In the genomic region with DNA sequence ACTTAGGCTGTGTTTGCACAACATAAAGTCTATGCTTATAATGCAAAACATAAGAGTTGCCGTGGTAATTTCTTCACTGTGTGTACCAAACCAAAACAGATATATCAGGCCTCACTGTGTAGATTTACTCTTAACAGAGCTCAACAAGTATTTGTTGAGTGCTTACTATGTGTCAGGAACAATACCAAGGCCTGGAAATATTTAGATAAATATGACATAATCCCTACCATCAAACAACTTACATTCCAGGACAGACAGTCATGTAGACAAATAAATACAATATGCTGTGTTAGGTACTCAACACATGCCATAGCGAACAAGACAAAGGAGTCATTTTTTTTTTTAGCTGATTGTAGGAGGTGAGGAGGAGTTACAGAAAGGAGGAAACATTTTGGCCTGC, we compare ENCODE assay signal across 1 cellular context.
TF ChIP-seq lines count a peak whose summit lies in the region.

No MANE protein-coding gene starts in this region.

TF ChIP-seq in GM23338, 12 proteins besides CTCF, POLR2A, EP300 and RAD21:
- TF ChIP-seq POLR2AphosphoS5 (IDR thresholded peaks at IDR 0.05; ENCODE audit: low read depth), result no peak
- no peak for TF ChIP-seq STAT1 (IDR thresholded peaks at IDR 0.05; ENCODE audit: unreplicated experiment)
- TF ChIP-seq, protein P1, sequence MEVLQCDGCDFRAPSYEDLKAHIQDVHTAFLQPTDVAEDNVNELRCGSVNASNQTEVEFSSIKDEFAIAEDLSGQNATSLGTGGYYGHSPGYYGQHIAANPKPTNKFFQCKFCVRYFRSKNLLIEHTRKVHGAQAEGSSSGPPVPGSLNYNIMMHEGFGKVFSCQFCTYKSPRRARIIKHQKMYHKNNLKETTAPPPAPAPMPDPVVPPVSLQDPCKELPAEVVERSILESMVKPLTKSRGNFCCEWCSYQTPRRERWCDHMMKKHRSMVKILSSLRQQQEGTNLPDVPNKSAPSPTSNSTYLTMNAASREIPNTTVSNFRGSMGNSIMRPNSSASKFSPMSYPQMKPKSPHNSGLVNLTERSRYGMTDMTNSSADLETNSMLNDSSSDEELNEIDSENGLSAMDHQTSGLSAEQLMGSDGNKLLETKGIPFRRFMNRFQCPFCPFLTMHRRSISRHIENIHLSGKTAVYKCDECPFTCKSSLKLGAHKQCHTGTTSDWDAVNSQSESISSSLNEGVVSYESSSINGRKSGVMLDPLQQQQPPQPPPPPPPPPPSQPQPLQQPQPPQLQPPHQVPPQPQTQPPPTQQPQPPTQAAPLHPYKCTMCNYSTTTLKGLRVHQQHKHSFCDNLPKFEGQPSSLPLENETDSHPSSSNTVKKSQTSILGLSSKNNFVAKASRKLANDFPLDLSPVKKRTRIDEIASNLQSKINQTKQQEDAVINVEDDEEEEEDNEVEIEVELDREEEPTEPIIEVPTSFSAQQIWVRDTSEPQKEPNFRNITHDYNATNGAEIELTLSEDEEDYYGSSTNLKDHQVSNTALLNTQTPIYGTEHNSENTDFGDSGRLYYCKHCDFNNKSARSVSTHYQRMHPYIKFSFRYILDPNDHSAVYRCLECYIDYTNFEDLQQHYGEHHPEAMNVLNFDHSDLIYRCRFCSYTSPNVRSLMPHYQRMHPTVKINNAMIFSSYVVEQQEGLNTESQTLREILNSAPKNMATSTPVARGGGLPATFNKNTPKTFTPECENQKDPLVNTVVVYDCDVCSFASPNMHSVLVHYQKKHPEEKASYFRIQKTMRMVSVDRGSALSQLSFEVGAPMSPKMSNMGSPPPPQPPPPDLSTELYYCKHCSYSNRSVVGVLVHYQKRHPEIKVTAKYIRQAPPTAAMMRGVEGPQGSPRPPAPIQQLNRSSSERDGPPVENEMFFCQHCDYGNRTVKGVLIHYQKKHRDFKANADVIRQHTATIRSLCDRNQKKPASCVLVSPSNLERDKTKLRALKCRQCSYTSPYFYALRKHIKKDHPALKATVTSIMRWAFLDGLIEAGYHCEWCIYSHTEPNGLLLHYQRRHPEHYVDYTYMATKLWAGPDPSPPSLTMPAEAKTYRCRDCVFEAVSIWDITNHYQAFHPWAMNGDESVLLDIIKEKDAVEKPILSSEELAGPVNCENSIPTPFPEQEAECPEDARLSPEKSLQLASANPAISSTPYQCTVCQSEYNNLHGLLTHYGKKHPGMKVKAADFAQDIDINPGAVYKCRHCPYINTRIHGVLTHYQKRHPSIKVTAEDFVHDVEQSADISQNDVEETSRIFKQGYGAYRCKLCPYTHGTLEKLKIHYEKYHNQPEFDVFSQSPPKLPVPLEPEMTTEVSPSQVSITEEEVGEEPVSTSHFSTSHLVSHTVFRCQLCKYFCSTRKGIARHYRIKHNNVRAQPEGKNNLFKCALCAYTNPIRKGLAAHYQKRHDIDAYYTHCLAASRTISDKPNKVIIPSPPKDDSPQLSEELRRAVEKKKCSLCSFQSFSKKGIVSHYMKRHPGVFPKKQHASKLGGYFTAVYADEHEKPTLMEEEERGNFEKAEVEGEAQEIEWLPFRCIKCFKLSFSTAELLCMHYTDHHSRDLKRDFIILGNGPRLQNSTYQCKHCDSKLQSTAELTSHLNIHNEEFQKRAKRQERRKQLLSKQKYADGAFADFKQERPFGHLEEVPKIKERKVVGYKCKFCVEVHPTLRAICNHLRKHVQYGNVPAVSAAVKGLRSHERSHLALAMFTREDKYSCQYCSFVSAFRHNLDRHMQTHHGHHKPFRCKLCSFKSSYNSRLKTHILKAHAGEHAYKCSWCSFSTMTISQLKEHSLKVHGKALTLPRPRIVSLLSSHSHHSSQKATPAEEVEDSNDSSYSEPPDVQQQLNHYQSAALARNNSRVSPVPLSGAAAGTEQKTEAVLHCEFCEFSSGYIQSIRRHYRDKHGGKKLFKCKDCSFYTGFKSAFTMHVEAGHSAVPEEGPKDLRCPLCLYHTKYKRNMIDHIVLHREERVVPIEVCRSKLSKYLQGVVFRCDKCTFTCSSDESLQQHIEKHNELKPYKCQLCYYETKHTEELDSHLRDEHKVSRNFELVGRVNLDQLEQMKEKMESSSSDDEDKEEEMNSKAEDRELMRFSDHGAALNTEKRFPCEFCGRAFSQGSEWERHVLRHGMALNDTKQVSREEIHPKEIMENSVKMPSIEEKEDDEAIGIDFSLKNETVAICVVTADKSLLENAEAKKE (CRISPR knock-in tag; IDR thresholded peaks at IDR 0.05), result no peak
- no peak for TF ChIP-seq CREB1 (CRISPR knock-in tag; IDR thresholded peaks at IDR 0.05; ENCODE audit: low read depth)
- TF ChIP-seq, protein P2, sequence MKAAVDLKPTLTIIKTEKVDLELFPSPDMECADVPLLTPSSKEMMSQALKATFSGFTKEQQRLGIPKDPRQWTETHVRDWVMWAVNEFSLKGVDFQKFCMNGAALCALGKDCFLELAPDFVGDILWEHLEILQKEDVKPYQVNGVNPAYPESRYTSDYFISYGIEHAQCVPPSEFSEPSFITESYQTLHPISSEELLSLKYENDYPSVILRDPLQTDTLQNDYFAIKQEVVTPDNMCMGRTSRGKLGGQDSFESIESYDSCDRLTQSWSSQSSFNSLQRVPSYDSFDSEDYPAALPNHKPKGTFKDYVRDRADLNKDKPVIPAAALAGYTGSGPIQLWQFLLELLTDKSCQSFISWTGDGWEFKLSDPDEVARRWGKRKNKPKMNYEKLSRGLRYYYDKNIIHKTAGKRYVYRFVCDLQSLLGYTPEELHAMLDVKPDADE (IDR thresholded peaks at IDR 0.05), result no peak
- TF ChIP-seq NANOG (IDR thresholded peaks at IDR 0.05; ENCODE audit: borderline replicate concordance), result no peak
- TF ChIP-seq EZH2phosphoT487 (IDR thresholded peaks at IDR 0.05; ENCODE audit: unreplicated experiment), result no peak
- TF ChIP-seq EZH2 (IDR thresholded peaks at IDR 0.05; ENCODE audit: low read depth, unreplicated experiment), result no peak
- TF ChIP-seq JUNB (IDR thresholded peaks at IDR 0.05; ENCODE audit: unreplicated experiment), result no peak
- TF ChIP-seq, protein P3, sequence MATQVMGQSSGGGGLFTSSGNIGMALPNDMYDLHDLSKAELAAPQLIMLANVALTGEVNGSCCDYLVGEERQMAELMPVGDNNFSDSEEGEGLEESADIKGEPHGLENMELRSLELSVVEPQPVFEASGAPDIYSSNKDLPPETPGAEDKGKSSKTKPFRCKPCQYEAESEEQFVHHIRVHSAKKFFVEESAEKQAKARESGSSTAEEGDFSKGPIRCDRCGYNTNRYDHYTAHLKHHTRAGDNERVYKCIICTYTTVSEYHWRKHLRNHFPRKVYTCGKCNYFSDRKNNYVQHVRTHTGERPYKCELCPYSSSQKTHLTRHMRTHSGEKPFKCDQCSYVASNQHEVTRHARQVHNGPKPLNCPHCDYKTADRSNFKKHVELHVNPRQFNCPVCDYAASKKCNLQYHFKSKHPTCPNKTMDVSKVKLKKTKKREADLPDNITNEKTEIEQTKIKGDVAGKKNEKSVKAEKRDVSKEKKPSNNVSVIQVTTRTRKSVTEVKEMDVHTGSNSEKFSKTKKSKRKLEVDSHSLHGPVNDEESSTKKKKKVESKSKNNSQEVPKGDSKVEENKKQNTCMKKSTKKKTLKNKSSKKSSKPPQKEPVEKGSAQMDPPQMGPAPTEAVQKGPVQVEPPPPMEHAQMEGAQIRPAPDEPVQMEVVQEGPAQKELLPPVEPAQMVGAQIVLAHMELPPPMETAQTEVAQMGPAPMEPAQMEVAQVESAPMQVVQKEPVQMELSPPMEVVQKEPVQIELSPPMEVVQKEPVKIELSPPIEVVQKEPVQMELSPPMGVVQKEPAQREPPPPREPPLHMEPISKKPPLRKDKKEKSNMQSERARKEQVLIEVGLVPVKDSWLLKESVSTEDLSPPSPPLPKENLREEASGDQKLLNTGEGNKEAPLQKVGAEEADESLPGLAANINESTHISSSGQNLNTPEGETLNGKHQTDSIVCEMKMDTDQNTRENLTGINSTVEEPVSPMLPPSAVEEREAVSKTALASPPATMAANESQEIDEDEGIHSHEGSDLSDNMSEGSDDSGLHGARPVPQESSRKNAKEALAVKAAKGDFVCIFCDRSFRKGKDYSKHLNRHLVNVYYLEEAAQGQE (IDR thresholded peaks at IDR 0.05; ENCODE audit: unreplicated experiment), result no peak
- no peak for TF ChIP-seq ZNF331 (CRISPR knock-in tag; IDR thresholded peaks at IDR 0.05; ENCODE audit: low read depth)
- no peak for TF ChIP-seq ZNF114 (CRISPR knock-in tag; IDR thresholded peaks at IDR 0.05)
